Comparison of ENCODE assay signal across 1 cellular context in the genomic region with DNA sequence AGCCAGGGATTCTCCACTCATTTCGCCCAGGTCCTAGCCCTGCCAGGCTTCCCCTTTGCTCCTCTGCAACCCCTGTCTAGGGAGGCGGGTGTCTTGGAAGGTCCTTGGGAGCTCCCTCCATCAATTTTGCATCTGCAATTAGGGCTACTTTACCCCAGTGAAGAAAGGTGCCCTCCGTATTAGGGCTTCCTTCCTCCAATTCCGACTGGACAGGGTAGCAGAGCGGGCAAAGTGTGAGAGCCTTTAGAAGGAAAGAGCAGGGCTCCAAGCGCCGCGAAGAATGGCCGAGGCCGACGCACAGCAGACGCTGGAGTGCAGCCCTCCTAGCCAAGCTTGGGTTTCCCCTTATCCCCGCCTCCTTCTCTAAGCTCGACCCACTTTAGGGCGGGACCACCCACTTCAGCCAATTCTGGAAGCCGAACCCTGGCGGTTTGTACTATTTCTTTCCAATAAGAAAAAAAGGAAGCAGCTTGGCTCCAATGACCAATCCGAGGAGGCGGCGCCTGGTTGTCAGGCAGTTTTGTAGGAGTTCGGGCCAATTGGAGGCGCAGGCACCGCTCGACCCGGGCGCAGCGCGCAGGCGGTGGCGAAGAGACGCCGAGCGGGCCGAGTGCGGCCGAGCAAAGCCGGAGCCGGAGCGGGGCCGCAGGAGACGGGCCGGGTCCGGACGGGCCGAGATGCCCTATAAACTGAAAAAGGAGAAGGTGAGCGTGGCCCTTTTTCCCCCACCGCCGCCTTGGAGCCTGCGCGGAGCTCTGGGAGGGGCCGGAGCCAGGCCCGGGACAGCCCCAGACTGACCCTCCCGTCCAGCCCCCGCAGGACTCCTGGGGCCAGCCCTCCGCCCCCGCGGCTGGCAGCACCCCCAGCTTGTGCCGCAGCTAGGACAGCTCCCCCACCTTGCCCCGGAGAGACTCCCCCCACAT.
A peak's percentile ranks its signal among the peaks of the same experiment; 100 is the strongest.
TF ChIP-seq lines count a peak whose summit lies in the region.

A gene (plus strand): TSS at position 570 of the 923 bp plus-strand sequence. CDS start 108 bp downstream, at position 678.

TF ChIP-seq in K562, 482 proteins besides CTCF, POLR2A, EP300 and RAD21 (continued from another document and continues in another):
- no peak for TF ChIP-seq BDP1 (IDR thresholded peaks at IDR 0.05; ENCODE audit: insufficient read depth, insufficient read length)
- no peak for TF ChIP-seq FOXK2 (conservative IDR thresholded peaks at IDR 0.05 in 1 of 2, IDR thresholded peaks at IDR 0.05 in 1 of 2; ENCODE audit: low read depth in 2 of 2)
- no peak for TF ChIP-seq SNRNP70 (optimal IDR thresholded peaks at IDR 0.05; ENCODE audit: low read depth, low read length)
- peak; percentile 87; the same call in 1 of the 2 replicates for TF ChIP-seq GTF2F1 (IDR thresholded peaks at IDR 0.05; ENCODE audit: low read depth, low read length)
- TF ChIP-seq, protein P1, sequence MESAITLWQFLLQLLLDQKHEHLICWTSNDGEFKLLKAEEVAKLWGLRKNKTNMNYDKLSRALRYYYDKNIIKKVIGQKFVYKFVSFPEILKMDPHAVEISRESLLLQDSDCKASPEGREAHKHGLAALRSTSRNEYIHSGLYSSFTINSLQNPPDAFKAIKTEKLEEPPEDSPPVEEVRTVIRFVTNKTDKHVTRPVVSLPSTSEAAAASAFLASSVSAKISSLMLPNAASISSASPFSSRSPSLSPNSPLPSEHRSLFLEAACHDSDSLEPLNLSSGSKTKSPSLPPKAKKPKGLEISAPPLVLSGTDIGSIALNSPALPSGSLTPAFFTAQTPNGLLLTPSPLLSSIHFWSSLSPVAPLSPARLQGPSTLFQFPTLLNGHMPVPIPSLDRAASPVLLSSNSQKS (CRISPR knock-in tag; IDR thresholded peaks at IDR 0.05): no peak
- TF ChIP-seq ZNF444 (CRISPR knock-in tag; IDR thresholded peaks at IDR 0.05): no peak
- no peak for TF ChIP-seq ZKSCAN8 (CRISPR knock-in tag; IDR thresholded peaks at IDR 0.05)
- TF ChIP-seq ZBED1 (IDR thresholded peaks at IDR 0.05): peak; percentile 16; the same call in 1 of the 2 replicates
- no peak for TF ChIP-seq KAT2B (IDR thresholded peaks at IDR 0.05; ENCODE audit: low read depth, low read length)
- no peak for TF ChIP-seq SRSF1 (IDR thresholded peaks at IDR 0.05; ENCODE audit: low read depth, low read length)
- TF ChIP-seq, protein P2, sequence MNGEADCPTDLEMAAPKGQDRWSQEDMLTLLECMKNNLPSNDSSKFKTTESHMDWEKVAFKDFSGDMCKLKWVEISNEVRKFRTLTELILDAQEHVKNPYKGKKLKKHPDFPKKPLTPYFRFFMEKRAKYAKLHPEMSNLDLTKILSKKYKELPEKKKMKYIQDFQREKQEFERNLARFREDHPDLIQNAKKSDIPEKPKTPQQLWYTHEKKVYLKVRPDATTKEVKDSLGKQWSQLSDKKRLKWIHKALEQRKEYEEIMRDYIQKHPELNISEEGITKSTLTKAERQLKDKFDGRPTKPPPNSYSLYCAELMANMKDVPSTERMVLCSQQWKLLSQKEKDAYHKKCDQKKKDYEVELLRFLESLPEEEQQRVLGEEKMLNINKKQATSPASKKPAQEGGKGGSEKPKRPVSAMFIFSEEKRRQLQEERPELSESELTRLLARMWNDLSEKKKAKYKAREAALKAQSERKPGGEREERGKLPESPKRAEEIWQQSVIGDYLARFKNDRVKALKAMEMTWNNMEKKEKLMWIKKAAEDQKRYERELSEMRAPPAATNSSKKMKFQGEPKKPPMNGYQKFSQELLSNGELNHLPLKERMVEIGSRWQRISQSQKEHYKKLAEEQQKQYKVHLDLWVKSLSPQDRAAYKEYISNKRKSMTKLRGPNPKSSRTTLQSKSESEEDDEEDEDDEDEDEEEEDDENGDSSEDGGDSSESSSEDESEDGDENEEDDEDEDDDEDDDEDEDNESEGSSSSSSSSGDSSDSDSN (IDR thresholded peaks at IDR 0.05; ENCODE audit: borderline replicate concordance in 1 of 2, low read depth in 2 of 2, low read length in 2 of 2): peak in 1 of 2 experiments; percentile 73; a peak in 1 of 4 replicates
- TF ChIP-seq ZNF436 (CRISPR knock-in tag; IDR thresholded peaks at IDR 0.05): no peak
- no peak for TF ChIP-seq FOXM1 (IDR thresholded peaks at IDR 0.05; ENCODE audit: low read depth)
- TF ChIP-seq FOXM1 (CRISPR knock-in tag; IDR thresholded peaks at IDR 0.05; ENCODE audit: low read depth): no peak
- TF ChIP-seq, protein P3, sequence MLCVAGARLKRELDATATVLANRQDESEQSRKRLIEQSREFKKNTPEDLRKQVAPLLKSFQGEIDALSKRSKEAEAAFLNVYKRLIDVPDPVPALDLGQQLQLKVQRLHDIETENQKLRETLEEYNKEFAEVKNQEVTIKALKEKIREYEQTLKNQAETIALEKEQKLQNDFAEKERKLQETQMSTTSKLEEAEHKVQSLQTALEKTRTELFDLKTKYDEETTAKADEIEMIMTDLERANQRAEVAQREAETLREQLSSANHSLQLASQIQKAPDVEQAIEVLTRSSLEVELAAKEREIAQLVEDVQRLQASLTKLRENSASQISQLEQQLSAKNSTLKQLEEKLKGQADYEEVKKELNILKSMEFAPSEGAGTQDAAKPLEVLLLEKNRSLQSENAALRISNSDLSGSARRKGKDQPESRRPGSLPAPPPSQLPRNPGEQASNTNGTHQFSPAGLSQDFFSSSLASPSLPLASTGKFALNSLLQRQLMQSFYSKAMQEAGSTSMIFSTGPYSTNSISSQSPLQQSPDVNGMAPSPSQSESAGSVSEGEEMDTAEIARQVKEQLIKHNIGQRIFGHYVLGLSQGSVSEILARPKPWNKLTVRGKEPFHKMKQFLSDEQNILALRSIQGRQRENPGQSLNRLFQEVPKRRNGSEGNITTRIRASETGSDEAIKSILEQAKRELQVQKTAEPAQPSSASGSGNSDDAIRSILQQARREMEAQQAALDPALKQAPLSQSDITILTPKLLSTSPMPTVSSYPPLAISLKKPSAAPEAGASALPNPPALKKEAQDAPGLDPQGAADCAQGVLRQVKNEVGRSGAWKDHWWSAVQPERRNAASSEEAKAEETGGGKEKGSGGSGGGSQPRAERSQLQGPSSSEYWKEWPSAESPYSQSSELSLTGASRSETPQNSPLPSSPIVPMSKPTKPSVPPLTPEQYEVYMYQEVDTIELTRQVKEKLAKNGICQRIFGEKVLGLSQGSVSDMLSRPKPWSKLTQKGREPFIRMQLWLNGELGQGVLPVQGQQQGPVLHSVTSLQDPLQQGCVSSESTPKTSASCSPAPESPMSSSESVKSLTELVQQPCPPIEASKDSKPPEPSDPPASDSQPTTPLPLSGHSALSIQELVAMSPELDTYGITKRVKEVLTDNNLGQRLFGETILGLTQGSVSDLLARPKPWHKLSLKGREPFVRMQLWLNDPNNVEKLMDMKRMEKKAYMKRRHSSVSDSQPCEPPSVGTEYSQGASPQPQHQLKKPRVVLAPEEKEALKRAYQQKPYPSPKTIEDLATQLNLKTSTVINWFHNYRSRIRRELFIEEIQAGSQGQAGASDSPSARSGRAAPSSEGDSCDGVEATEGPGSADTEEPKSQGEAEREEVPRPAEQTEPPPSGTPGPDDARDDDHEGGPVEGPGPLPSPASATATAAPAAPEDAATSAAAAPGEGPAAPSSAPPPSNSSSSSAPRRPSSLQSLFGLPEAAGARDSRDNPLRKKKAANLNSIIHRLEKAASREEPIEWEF (CRISPR knock-in tag; IDR thresholded peaks at IDR 0.05): no peak
- TF ChIP-seq DNMT1 (IDR thresholded peaks at IDR 0.05): no peak
- TF ChIP-seq FOXJ2 (tag; IDR thresholded peaks at IDR 0.05): no peak
- TF ChIP-seq ZC3H4 (CRISPR knock-in tag; IDR thresholded peaks at IDR 0.05; ENCODE audit: borderline replicate concordance): no peak
- TF ChIP-seq NCOA1 (IDR thresholded peaks at IDR 0.05; ENCODE audit: low read depth): no peak
- TF ChIP-seq, protein P4, sequence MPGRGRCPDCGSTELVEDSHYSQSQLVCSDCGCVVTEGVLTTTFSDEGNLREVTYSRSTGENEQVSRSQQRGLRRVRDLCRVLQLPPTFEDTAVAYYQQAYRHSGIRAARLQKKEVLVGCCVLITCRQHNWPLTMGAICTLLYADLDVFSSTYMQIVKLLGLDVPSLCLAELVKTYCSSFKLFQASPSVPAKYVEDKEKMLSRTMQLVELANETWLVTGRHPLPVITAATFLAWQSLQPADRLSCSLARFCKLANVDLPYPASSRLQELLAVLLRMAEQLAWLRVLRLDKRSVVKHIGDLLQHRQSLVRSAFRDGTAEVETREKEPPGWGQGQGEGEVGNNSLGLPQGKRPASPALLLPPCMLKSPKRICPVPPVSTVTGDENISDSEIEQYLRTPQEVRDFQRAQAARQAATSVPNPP (IDR thresholded peaks at IDR 0.05; ENCODE audit: borderline replicate concordance, insufficient read depth, insufficient read length): no peak
- TF ChIP-seq MCM7 (IDR thresholded peaks at IDR 0.05): no peak
- TF ChIP-seq ZNF316 (IDR thresholded peaks at IDR 0.05): no peak
- TF ChIP-seq BRD9 (IDR thresholded peaks at IDR 0.05; ENCODE audit: low read depth, partially characterized antibody): no peak
- TF ChIP-seq MED1 (CRISPR knock-in tag; IDR thresholded peaks at IDR 0.05; ENCODE audit: borderline replicate concordance): no peak
- TF ChIP-seq CREBBP (IDR thresholded peaks at IDR 0.05; ENCODE audit: low read depth, low read length): no peak
- TF ChIP-seq SRF (CRISPR knock-in tag; IDR thresholded peaks at IDR 0.05): peak in 1 of 2 experiments; percentile 70; a peak in 1 of 4 replicates
- TF ChIP-seq, protein P5, sequence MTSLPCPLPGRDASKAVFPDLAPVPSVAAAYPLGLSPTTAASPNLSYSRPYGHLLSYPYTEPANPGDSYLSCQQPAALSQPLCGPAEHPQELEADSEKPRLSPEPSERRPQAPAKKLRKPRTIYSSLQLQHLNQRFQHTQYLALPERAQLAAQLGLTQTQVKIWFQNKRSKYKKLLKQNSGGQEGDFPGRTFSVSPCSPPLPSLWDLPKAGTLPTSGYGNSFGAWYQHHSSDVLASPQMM (CRISPR knock-in tag; IDR thresholded peaks at IDR 0.05): no peak
- no peak for TF ChIP-seq BCL6 (CRISPR knock-in tag; IDR thresholded peaks at IDR 0.05)
- no peak; the same call in 1 of the 2 replicates for TF ChIP-seq ETV5 (CRISPR knock-in tag; IDR thresholded peaks at IDR 0.05; ENCODE audit: low read depth)
- TF ChIP-seq SREBF2 (CRISPR knock-in tag; IDR thresholded peaks at IDR 0.05): no peak
- no peak; the same call in 1 of the 2 replicates for TF ChIP-seq HCFC1 (IDR thresholded peaks at IDR 0.05; ENCODE audit: low read depth, low read length)
- TF ChIP-seq SMAD4 (CRISPR knock-in tag; conservative IDR thresholded peaks at IDR 0.05): no peak
- peak; percentile 50 for TF ChIP-seq MEIS2 (IDR thresholded peaks at IDR 0.05; ENCODE audit: partially characterized antibody)
- TF ChIP-seq, protein P6, sequence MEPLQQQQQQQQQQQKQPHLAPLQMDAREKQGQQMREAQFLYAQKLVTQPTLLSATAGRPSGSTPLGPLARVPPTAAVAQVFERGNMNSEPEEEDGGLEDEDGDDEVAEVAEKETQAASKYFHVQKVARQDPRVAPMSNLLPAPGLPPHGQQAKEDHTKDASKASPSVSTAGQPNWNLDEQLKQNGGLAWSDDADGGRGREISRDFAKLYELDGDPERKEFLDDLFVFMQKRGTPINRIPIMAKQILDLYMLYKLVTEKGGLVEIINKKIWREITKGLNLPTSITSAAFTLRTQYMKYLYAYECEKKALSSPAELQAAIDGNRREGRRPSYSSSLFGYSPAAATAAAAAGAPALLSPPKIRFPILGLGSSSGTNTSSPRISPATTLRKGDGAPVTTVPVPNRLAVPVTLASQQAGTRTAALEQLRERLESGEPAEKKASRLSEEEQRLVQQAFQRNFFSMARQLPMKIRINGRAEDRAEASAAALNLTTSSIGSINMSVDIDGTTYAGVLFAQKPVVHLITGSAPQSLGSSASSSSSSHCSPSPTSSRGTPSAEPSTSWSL (CRISPR knock-in tag; IDR thresholded peaks at IDR 0.05; ENCODE audit: borderline replicate concordance): no peak
- TF ChIP-seq SIRT6 (IDR thresholded peaks at IDR 0.05; ENCODE audit: low read depth, low read length): no peak
- no peak for TF ChIP-seq SMARCB1 (IDR thresholded peaks at IDR 0.05; ENCODE audit: insufficient read length, low read depth)
- TF ChIP-seq, protein P7, sequence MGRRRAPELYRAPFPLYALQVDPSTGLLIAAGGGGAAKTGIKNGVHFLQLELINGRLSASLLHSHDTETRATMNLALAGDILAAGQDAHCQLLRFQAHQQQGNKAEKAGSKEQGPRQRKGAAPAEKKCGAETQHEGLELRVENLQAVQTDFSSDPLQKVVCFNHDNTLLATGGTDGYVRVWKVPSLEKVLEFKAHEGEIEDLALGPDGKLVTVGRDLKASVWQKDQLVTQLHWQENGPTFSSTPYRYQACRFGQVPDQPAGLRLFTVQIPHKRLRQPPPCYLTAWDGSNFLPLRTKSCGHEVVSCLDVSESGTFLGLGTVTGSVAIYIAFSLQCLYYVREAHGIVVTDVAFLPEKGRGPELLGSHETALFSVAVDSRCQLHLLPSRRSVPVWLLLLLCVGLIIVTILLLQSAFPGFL (CRISPR knock-in tag; IDR thresholded peaks at IDR 0.05): no peak
- TF ChIP-seq, protein P8, sequence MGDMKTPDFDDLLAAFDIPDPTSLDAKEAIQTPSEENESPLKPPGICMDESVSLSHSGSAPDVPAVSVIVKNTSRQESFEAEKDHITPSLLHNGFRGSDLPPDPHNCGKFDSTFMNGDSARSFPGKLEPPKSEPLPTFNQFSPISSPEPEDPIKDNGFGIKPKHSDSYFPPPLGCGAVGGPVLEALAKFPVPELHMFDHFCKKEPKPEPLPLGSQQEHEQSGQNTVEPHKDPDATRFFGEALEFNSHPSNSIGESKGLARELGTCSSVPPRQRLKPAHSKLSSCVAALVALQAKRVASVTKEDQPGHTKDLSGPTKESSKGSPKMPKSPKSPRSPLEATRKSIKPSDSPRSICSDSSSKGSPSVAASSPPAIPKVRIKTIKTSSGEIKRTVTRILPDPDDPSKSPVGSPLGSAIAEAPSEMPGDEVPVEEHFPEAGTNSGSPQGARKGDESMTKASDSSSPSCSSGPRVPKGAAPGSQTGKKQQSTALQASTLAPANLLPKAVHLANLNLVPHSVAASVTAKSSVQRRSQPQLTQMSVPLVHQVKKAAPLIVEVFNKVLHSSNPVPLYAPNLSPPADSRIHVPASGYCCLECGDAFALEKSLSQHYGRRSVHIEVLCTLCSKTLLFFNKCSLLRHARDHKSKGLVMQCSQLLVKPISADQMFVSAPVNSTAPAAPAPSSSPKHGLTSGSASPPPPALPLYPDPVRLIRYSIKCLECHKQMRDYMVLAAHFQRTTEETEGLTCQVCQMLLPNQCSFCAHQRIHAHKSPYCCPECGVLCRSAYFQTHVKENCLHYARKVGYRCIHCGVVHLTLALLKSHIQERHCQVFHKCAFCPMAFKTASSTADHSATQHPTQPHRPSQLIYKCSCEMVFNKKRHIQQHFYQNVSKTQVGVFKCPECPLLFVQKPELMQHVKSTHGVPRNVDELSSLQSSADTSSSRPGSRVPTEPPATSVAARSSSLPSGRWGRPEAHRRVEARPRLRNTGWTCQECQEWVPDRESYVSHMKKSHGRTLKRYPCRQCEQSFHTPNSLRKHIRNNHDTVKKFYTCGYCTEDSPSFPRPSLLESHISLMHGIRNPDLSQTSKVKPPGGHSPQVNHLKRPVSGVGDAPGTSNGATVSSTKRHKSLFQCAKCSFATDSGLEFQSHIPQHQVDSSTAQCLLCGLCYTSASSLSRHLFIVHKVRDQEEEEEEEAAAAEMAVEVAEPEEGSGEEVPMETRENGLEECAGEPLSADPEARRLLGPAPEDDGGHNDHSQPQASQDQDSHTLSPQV (IDR thresholded peaks at IDR 0.05): no peak
- TF ChIP-seq ZFX (CRISPR knock-in tag; IDR thresholded peaks at IDR 0.05): peak; percentile 82
- TF ChIP-seq ZKSCAN3 (CRISPR knock-in tag; IDR thresholded peaks at IDR 0.05): no peak
- TF ChIP-seq NRF1 (conservative IDR thresholded peaks at IDR 0.05 in 1 of 2, IDR thresholded peaks at IDR 0.05 in 1 of 2): peak; percentile 94 to 95
- TF ChIP-seq POLR2H (tag; IDR thresholded peaks at IDR 0.05; ENCODE audit: low read depth): peak; percentile 79
- no peak for TF ChIP-seq FOXA1 (IDR thresholded peaks at IDR 0.05; ENCODE audit: borderline replicate concordance)
- no peak for TF ChIP-seq DIDO1 (tag; IDR thresholded peaks at IDR 0.05; ENCODE audit: low read depth)
